ENCODE assay signal across 24 cellular contexts in the genomic region with DNA sequence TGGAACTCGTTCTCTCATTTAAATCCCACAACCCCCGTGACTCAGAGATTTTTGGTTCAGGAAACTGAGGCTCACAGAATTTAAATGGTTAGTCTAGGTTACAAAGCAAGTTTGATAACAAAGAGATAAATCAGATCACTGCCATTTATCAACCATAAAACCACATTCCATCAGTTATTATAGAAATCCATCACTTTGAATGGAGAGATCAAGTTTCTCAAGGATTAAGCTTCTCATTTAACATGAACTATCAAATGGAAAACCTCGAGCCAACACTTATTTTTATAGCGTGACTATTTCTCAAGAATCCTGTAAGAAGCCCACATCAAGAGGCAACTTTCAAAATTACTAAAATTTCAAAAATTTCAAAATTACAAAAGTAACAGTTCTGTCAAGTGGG. TPM values are rescaled to one million over a fixed set of nuclear protein-coding genes. Genes with fewer than 3 reads are reported as not detected.
A peak's percentile ranks its signal among the peaks of the same experiment; 100 is the strongest.
DNase-seq lines count a peak whose midpoint lies in the region; ATAC-seq and TF ChIP-seq lines count a peak whose summit lies in the region.
"Had no signal": no experiment of that assay in that cellular context is flagged by ENCODE, and none has a peak within 500 bp of the region (broad histone marks: within the 10 kb centered on the region; RNA-seq: fewer than 3 reads in every experiment).

No MANE protein-coding gene starts in this region.

- no peak for DNase-seq in cardiac muscle cell (ENCODE audit: low read depth in 1 of 2, low spot score in 1 of 2)
- DNase-seq in cardiac septum (ENCODE audit: low spot score): no peak
- DNase-seq in esophagus squamous epithelium (lab: John Stamatoyannopoulos, UW): no peak
- DNase-seq in osteocyte (ENCODE audit: extremely low spot score, unreplicated experiment): no peak
- no peak for DNase-seq in ovary
- DNase-seq in GM10266 (ENCODE audit: extremely low spot score): no peak
- DNase-seq: 8988T; AML-193; C1 segment of cervical spinal cord; CD8-positive, alpha-beta T cell; DND-41; GOT3; HCEC 1CT; MM.1S; NCI-H1048; NCI-H1436 treated with DMSO at 0.1 percent for 48 hours; NCI-H1930; NCI-H510A; PC-9; RPMI8226; SHP77 treated with DMSO at 0.1 percent for 48 hours had no signal

- H3K36me3 ChIP-seq in cardiac muscle cell (no peaks in the 10 kb centered on the region), esophagus squamous epithelium (no peaks in the 10 kb centered on the region), ovary (no peaks in the 10 kb centered on the region)

- H3K27ac Mint-ChIP-seq in osteocyte (ENCODE audit: unreplicated experiment): peak overlapping the region; percentile 90
- H3K27ac Mint-ChIP-seq: CD8-positive, alpha-beta T cell had no signal

- ATAC-seq in GM18502 (IDR thresholded peaks at IDR 0.05; ENCODE audit: poor library complexity, unreplicated experiment): no peak
- ATAC-seq: CD8-positive, alpha-beta T cell; HepG2; K562 had no signal

- H3K4me3 Mint-ChIP-seq in osteocyte (ENCODE audit: unreplicated experiment): no peak overlapping the region
- H3K4me3 Mint-ChIP-seq: CD8-positive, alpha-beta T cell had no signal

- no peaks in the 10 kb centered on the region for H3K27me3 Mint-ChIP-seq in osteocyte (ENCODE audit: unreplicated experiment)

- peaks cover 35% of the 10 kb centered on the region for H3K4me1 ChIP-seq in cardiac muscle cell (ENCODE audit: low read depth)
- peaks cover 11 to 100% (median 54%) of the 10 kb centered on the region in 3 donors for H3K4me1 ChIP-seq in esophagus squamous epithelium
- peaks cover 13% of the 10 kb centered on the region for H3K4me1 ChIP-seq in ovary (ENCODE audit: insufficient read depth)

- H3K27ac ChIP-seq in cardiac muscle cell (peak overlapping the region; percentile 87), esophagus squamous epithelium (peak overlapping the region in 3 of 4 donors; percentile 67 to 87 (median 71)), ovary (no peak overlapping the region)
- H3K27ac ChIP-seq: PC-9 had no signal

- H3K4me1 Mint-ChIP-seq in osteocyte (ENCODE audit: unreplicated experiment): peaks cover 56% of the 10 kb centered on the region

- H3K36me3 Mint-ChIP-seq in osteocyte (ENCODE audit: unreplicated experiment): peaks cover 1% of the 10 kb centered on the region
- H3K36me3 Mint-ChIP-seq: CD8-positive, alpha-beta T cell had no signal

- no peaks in the 10 kb centered on the region for H3K27me3 ChIP-seq in cardiac muscle cell
- no peaks in the 10 kb centered on the region for H3K27me3 ChIP-seq in esophagus squamous epithelium
- H3K27me3 ChIP-seq in ovary: no peaks in the 10 kb centered on the region

- no peak for TF ChIP-seq EP300 in ovary (IDR thresholded peaks at IDR 0.05)

- TF ChIP-seq POLR2A in esophagus squamous epithelium (IDR thresholded peaks at IDR 0.05) (no peak), ovary (IDR thresholded peaks at IDR 0.05) (no peak)

- intact Hi-C loops in cardiac septum (cut with DNase I): no loop called here
- intact Hi-C loops in esophagus squamous epithelium (cut with DNase I): no loop called here
- intact Hi-C loops in ovary (cut with DNase I): loop anchor here in 1 of 4 donors (10.0 kb wide), 1 partner anchor 46 kb away; no protein-coding TSS in a partner anchor

- 53 to 57% methylated on average over 4 of the region's 4 CpGs for WGBS in esophagus squamous epithelium, 2 donors
- 75 to 95% (median 87%) methylated on average over 4 of the region's 4 CpGs for WGBS in ovary, 3 donors

- no peaks in the 10 kb centered on the region for H3K9me3 ChIP-seq in cardiac muscle cell (ENCODE audit: low read depth)
- H3K9me3 ChIP-seq in esophagus squamous epithelium: no peaks in the 10 kb centered on the region
- H3K9me3 ChIP-seq in ovary: no peaks in the 10 kb centered on the region

- no peaks in the 10 kb centered on the region for H3K9me3 Mint-ChIP-seq in osteocyte (ENCODE audit: unreplicated experiment)
- H3K9me3 Mint-ChIP-seq: CD8-positive, alpha-beta T cell had no signal

- TF ChIP-seq CTCF in cardiac muscle cell (IDR thresholded peaks at IDR 0.05; ENCODE audit: low read depth, low read length): no peak
- no peak for TF ChIP-seq CTCF in esophagus squamous epithelium (IDR thresholded peaks at IDR 0.05)
- TF ChIP-seq CTCF in osteocyte (IDR thresholded peaks at IDR 0.05): no peak
- TF ChIP-seq CTCF in ovary (IDR thresholded peaks at IDR 0.05): no peak
- TF ChIP-seq CTCF in GM10266 (IDR thresholded peaks at IDR 0.05; ENCODE audit: control insufficient read depth, insufficient read depth, low read depth, missing control alignments): no peak

- H3K4me3 ChIP-seq in cardiac muscle cell: no peak overlapping the region
- no peak overlapping the region for H3K4me3 ChIP-seq in esophagus squamous epithelium
- H3K4me3 ChIP-seq in ovary: no peak overlapping the region
- H3K4me3 ChIP-seq: K562, PC-9 had no signal

RNA-seq across cellular contexts. Expression of a gene that starts 11.9 kb away (rescaled TPM):
- 67.7 and 114 TPM in 2 replicates for total RNA-seq in cardiac muscle cell
- polyA plus RNA-seq in cardiac muscle cell: 113 and 125 TPM in 2 replicates
- total RNA-seq in cardiac septum: 78.0 TPM
- 10 to 100 TPM; 30.4 to 87.8 (median 60.0) TPM for total RNA-seq in esophagus squamous epithelium
- total RNA-seq in osteocyte: 334 and 341 TPM in 2 replicates
- 100 to 1,000 TPM in 5 of 7 donors, 10 to 100 TPM in 2; 42.2 to 168 (median 120) TPM for total RNA-seq in ovary
- polyA plus RNA-seq in ovary: 100 to 1,000 TPM in 1 of 2 donors, 10 to 100 TPM in 1; 75.9 to 303 TPM
- total RNA-seq: CD8-positive, alpha-beta T cell; HepG2 had no signal
- polyA plus RNA-seq: HepG2, K562 had no signal

Comparison
In these comparisons a context has a peak if more than half of its experiments do, and no peak if none do; other contexts are left out.
1. H3K27ac ChIP-seq: peak in cardiac muscle cell (single experiment) and esophagus squamous epithelium (3 of 4); none in ovary (0 of 2).